8 cellular contexts compared by ENCODE assay signal in the genomic region with DNA sequence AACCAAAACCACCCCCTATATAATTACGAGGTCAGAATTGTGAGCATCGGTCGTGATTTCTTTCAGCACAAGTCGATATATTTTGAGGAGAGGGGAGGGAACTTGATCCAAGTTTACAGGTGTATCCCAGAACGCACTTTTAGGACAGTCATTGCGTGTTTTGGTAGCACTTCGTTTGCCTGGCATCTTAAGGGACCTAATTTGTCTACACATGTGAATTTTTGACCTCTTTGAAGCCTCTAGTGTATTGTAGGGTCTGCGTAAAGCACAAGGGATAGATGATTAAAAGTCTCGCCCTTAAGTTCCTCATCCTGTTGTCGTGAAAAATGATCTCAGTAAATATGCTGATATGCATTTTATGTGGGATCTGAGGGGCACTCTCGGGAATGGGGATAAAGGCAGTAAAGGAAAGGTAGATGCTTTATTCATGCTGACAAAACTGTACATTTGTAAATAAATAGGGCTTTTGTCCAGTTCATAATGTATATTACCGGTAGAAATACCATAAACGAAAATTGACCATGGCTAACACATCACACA. TPM values are rescaled to one million over a fixed set of nuclear protein-coding genes. Genes with fewer than 3 reads are reported as not detected.
A peak's percentile ranks its signal among the peaks of the same experiment; 100 is the strongest.
DNase-seq lines count a peak whose midpoint lies in the region; ATAC-seq and TF ChIP-seq lines count a peak whose summit lies in the region.

No MANE protein-coding gene starts in this region.

- ATAC-seq in naive B cell (ENCODE audit: low read depth in 2 of 2): no peak

- H3K4me3 Mint-ChIP-seq in naive B cell: peak overlapping the region; percentile 86 to 97 (median 92)

- peaks cover 16% of the 10 kb centered on the region for H3K36me3 ChIP-seq in HUES64 (ENCODE audit: insufficient read depth, low read length)

- H3K27ac ChIP-seq in HUES64 (ENCODE audit: low read depth, low read length): peak overlapping the region; percentile 62; the same call in 1 of the 2 replicates
- H3K27ac ChIP-seq in caudate nucleus (ENCODE audit: low read depth, low read length): peak overlapping the region; percentile 14

- peak overlapping the region; percentile 85 for H3K4me3 ChIP-seq in AG10803 (ENCODE audit: low read length)
- H3K4me3 ChIP-seq in HUES64 (ENCODE audit: low read length): peak overlapping the region; percentile 82

- H3K9ac ChIP-seq in HUES64 (ENCODE audit: low read depth, low read length): peak overlapping the region; percentile 32; the same call in 1 of the 2 replicates

- no peaks in the 10 kb centered on the region for H3K9me3 ChIP-seq in HUES64 (ENCODE audit: insufficient read depth, low read depth, low read length)

- no peaks in the 10 kb centered on the region for H3K36me3 Mint-ChIP-seq in naive B cell

- H3K27me3 ChIP-seq in HUES64 (ENCODE audit: insufficient read depth, low read length): no peaks in the 10 kb centered on the region

- no peaks in the 10 kb centered on the region for H3K27me3 Mint-ChIP-seq in naive B cell

- H3K4me1 Mint-ChIP-seq in naive B cell: peaks cover 13 to 25% (median 17%) of the 10 kb centered on the region in 3 donors

- peak overlapping the region in 5 of 6 donors; percentile 13 to 94 (median 89) for H3K27ac Mint-ChIP-seq in naive B cell

- DNase-seq in AG10803 (ENCODE audit: low read depth) (no peak), caudate nucleus (lab: John Stamatoyannopoulos, UW) (no peak), naive B cell (no peak), SKM-1 (lab: John Stamatoyannopoulos, UW; ENCODE audit: unreplicated experiment) (no peak), MV-4-11 (lab: John Stamatoyannopoulos, UW) (no peak), NCI-H1105 (lab: John Stamatoyannopoulos, UW) (no peak), NOMO-1 treated with DMSO at 0.1 percent for 48 hours (lab: John Stamatoyannopoulos, UW; ENCODE audit: unreplicated experiment) (no peak)

- TF ChIP-seq CTCF in AG10803 (conservative IDR thresholded peaks at IDR 0.05; ENCODE audit: low read length): no peak

- H3K9me3 Mint-ChIP-seq in naive B cell: no peaks in the 10 kb centered on the region

- 61% methylated on average over 13 of the region's 13 CpGs for WGBS in HUES64

- peaks cover 17% of the 10 kb centered on the region for H3K4me1 ChIP-seq in HUES64 (ENCODE audit: insufficient read depth, low read length)

RNA-seq across cellular contexts. Expression of a gene that starts 0.6 kb away (rescaled TPM):
- 21.0 TPM for polyA plus RNA-seq in HUES64 (2013, experiment 1 of 2)
- polyA plus RNA-seq in HUES64 (2013, experiment 2 of 2): 20.9 TPM
- polyA plus RNA-seq in naive B cell (ENCODE audit: low read depth in 6 of 6): 1 to 10 TPM; 1.3 to 1.9 (median 1.6) TPM
